ENCODE assay signal across 31 cellular contexts in genomic region chr19:48938256-48938655, GRCh38. TPM values are rescaled to one million over a fixed set of nuclear protein-coding genes. Genes with fewer than 3 reads are reported as not detected.
"Had no signal": no experiment of that assay in that cellular context is flagged by ENCODE, and none has a peak within 500 bp of the region (broad histone marks: within the 10 kb centered on the region; RNA-seq: fewer than 3 reads in every experiment).

No MANE protein-coding gene starts in this region.

- H3K9me3 ChIP-seq: MG63, SJCRH30 had no signal

- DNase-seq: activated CD4-positive, alpha-beta T cell treated with anti-CD3 and anti-CD28 coated beads, Interleukin-2, amount 10 ng/mL, durations not matched to agents 24 days and 14 days; activated CD4-positive, alpha-beta T cell treated with anti-CD3 and anti-CD28 coated beads, Interleukin-2, amount 50 U/mL, for 4 hours; activated CD8-positive, alpha-beta T cell treated with anti-CD3 and anti-CD28 coated beads for 36 hours; activated gamma-delta T cell; activated naive CD4-positive, alpha-beta T cell treated with Interleukin-2 at 50 U/mL for 16 hours; activated naive CD8-positive, alpha-beta T cell treated with anti-CD3 and anti-CD28 coated beads, Interleukin-2, amount 10 ng/mL, durations not matched to agents 7 days and 5 days; activated T-cell treated with anti-CD3 and anti-CD28 coated beads, Interleukin-2, amount 50 U/mL, for 1 hour; activated T-cell treated with anti-CD3 and anti-CD28 coated beads, Interleukin-2, amount 50 U/mL, for 72 hours; amygdala; Kasumi-1; MG63; NCI-H1048; NCI-H1105 treated with DMSO at 0.1 percent for 48 hours; NCI-H1436; NCI-H1694; NCI-H2029; NCI-H345; NCI-H524 treated with DMSO at 0.1 percent for 48 hours; SHP77; SJCRH30; T1000 had no signal

- H3K36me3 ChIP-seq: ascending aorta, cardiac muscle cell, MG63, SJCRH30 had no signal

- ATAC-seq: activated CD8-positive, alpha-beta T cell treated with anti-CD3 and anti-CD28 coated beads for 36 hours; activated T-cell treated with anti-CD3 and anti-CD28 coated beads, Interleukin-2, amount 50 U/mL, for 72 hours; activated T-helper 17 cell treated with anti-CD3 and anti-CD28 coated beads, Interleukin-2, amount 50 U/mL, for 72 hours; Panc1 had no signal

- H3K27ac ChIP-seq: ascending aorta, cardiac muscle cell, SJCRH30, SK-N-MC had no signal

- H3K4me3 ChIP-seq: ascending aorta, cardiac muscle cell, MG63, SJCRH30, SK-N-MC had no signal

- H3K4me1 ChIP-seq: ascending aorta, SJCRH30 had no signal

- H3K27me3 ChIP-seq: ascending aorta, cardiac muscle cell, SJCRH30 had no signal

RNA-seq across cellular contexts. Expression of gene DHDH, which starts 4.8 kb away (rescaled TPM):
- total RNA-seq: ascending aorta; NCI-H460; RPMI7951; SJCRH30; T-helper 1 cell treated with Interleukin-12 subunit alpha and Interleukin-12 subunit beta and Interleukin-4 antibody, amounts not matched to agents 30 ng/mL and 1 ng/mL, for 36 hours had no signal

RNA-seq across cellular contexts. Expression of gene TULP2, which starts 39.7 kb away (rescaled TPM):
- total RNA-seq: activated CD4-positive, alpha-beta T cell treated with anti-CD3 and anti-CD28 coated beads, Interleukin-2, amount 10 ng/mL, durations not matched to agents 24 days and 14 days; activated CD8-positive, alpha-beta memory T cell treated with anti-CD3 and anti-CD28 coated beads for 36 hours; activated T-helper 17 cell treated with anti-CD3 and anti-CD28 coated beads, Interleukin-2, amount 50 U/mL, for 72 hours; ascending aorta; NCI-H460; RPMI7951; SJCRH30; T-helper 1 cell treated with Interleukin-12 subunit alpha and Interleukin-12 subunit beta and Interleukin-4 antibody, amounts not matched to agents 30 ng/mL and 1 ng/mL, for 36 hours; T-helper 2 cell treated with Interferon-gamma antibody and Interleukin-4, amounts not matched to agents 100 ng/mL and 5 ng/mL, for 36 hours had no signal
